ENCODE assay signal across 6 cellular contexts in the genomic region with DNA sequence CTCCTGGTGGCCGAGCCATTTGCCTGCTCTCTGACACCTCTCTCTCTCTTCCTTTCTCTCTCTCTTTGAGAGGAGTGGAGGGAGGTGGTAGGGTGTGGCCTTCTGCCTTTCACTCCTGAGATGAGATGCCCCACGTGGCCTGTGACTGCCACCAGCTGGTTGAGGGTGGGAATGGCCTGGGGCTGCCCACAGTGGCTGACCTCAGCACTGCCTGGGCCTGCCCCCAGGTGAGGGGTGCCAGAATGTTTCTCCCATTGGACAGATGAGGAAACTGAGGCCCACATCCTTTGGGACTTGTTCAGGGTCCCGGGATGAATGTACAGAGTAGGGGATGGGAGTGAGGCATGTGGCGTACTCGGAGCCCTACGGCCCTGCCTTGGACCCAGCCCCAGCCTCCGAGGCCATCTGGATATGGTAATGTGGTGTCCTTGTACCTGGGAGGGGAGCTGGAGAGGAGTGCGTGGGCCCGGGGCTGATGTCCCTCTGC.
DNase-seq lines count a peak whose midpoint lies in the region; ATAC-seq and TF ChIP-seq lines count a peak whose summit lies in the region.

No MANE protein-coding gene starts in this region.

- H3K27me3 Mint-ChIP-seq in nephron progenitor cell (ENCODE audit: low read depth, poor library complexity), result no peaks in the 10 kb centered on the region

- TF ChIP-seq CTCF in GM13976 (IDR thresholded peaks at IDR 0.05; ENCODE audit: borderline replicate concordance, control extremely low read depth, extremely low read depth, insufficient read depth, missing control alignments) (peak; percentile 39), astrocyte of the cerebellum (IDR thresholded peaks at IDR 0.05; ENCODE audit: low read depth, low read length, missing control alignments) (peak; percentile 48), nephron progenitor cell (IDR thresholded peaks at IDR 0.05) (no peak)

- peaks cover 30% of the 10 kb centered on the region for H3K4me1 Mint-ChIP-seq in nephron progenitor cell

- no peak overlapping the region for H3K4me3 ChIP-seq in astrocyte of the cerebellum (ENCODE audit: low read depth, low read length)

- in situ Hi-C loops in GM13976 (cut with MboI; ENCODE audit: low sequenced_read_pairs, unreplicated experiment) (no loop called here), astrocyte of the cerebellum (cut with HindIII; ENCODE audit: low sequenced_read_pairs) (no loop called here)

- H3K27ac Mint-ChIP-seq in nephron progenitor cell, result peak overlapping the region; percentile 11

- DNase-seq in GM13976 (ENCODE audit: low spot score) (peak; percentile 83), NCI-H748 (lab: John Stamatoyannopoulos, UW; ENCODE audit: unreplicated experiment) (peak; percentile 63), astrocyte of the cerebellum (ENCODE audit: low read depth) (no peak), nephron progenitor cell (no peak)

- H3K9me3 Mint-ChIP-seq in nephron progenitor cell, result no peaks in the 10 kb centered on the region

- no peak overlapping the region for H3K4me3 Mint-ChIP-seq in nephron progenitor cell

- H3K36me3 Mint-ChIP-seq in nephron progenitor cell (ENCODE audit: low read depth), result peaks cover 6% of the 10 kb centered on the region

- ATAC-seq in HG02938 (IDR thresholded peaks at IDR 0.05; ENCODE audit: unreplicated experiment), result no peak
- ATAC-seq in HG03469 (IDR thresholded peaks at IDR 0.05; ENCODE audit: unreplicated experiment), result no peak

Comparison
In these comparisons a context has a peak if more than half of its experiments do, and no peak if none do; other contexts are left out.
1. DNase-seq: peak in GM13976 (single experiment) and NCI-H748 (single experiment); none in astrocyte of the cerebellum (single experiment) and nephron progenitor cell (single experiment).